8 cellular contexts compared by ENCODE assay signal in genomic region chr7:45769626-45770025, GRCh38.
DNase-seq lines count a peak whose midpoint lies in the region; ATAC-seq and TF ChIP-seq lines count a peak whose summit lies in the region.
"Not testable (repeated sequence)": the region's sequence is repeated elsewhere in the genome, so short reads cannot be mapped to it uniquely, and the experiment has no call there.

No MANE protein-coding gene starts in this region.

- TF ChIP-seq EP300 in tibial nerve (IDR thresholded peaks at IDR 0.05), result not testable (repeated sequence)

- intact Hi-C loops in lower lobe of right lung (cut with DNase I), result not testable (repeated sequence)

- not testable (repeated sequence) for H3K9me3 Mint-ChIP-seq in activated CD4-positive, alpha-beta T cell treated with anti-CD3 and anti-CD28 coated beads, Interleukin-2, amount 10 ng/mL, durations not matched to agents 7 days and 5 days; brain; progenitor cell of endocrine pancreas (ENCODE audit: low read depth)

- H3K27me3 ChIP-seq in DND-41 (ENCODE audit: insufficient read depth, low read length, poor library complexity); MG63; lower lobe of right lung (ENCODE audit: low read depth); tibial nerve: not testable (repeated sequence)

- peak overlapping the region; percentile 87 for H3K27ac ChIP-seq in DND-41 (ENCODE audit: low read length)
- peak overlapping the region; percentile 92 for H3K27ac ChIP-seq in lower lobe of right lung
- peak overlapping the region in 3 of 4 donors; percentile 76 to 96 (median 91) for H3K27ac ChIP-seq in tibial nerve

- H3K4me1 ChIP-seq in DND-41 (ENCODE audit: insufficient read depth, low read length) (peaks cover 20% of the 10 kb centered on the region), tibial nerve (peaks cover 0 to 22% (median 10%) of the 10 kb centered on the region in 4 donors)
- H3K4me1 ChIP-seq in lower lobe of right lung, result not testable (repeated sequence)

- not testable (repeated sequence) for H3K27me3 Mint-ChIP-seq in activated CD4-positive, alpha-beta T cell treated with anti-CD3 and anti-CD28 coated beads, Interleukin-2, amount 10 ng/mL, durations not matched to agents 7 days and 5 days; brain; progenitor cell of endocrine pancreas

- peaks cover 28% of the 10 kb centered on the region for H3K79me2 ChIP-seq in DND-41 (ENCODE audit: insufficient read depth, low read length)

- TF ChIP-seq POLR2A in tibial nerve (IDR thresholded peaks at IDR 0.05), result not testable (repeated sequence)

- not testable (repeated sequence) for H3K36me3 Mint-ChIP-seq in activated CD4-positive, alpha-beta T cell treated with anti-CD3 and anti-CD28 coated beads, Interleukin-2, amount 10 ng/mL, durations not matched to agents 7 days and 5 days (ENCODE audit: low read depth); brain; progenitor cell of endocrine pancreas (ENCODE audit: insufficient read depth)

- DNase-seq in DND-41; MG63; activated CD4-positive, alpha-beta T cell treated with anti-CD3 and anti-CD28 coated beads, Interleukin-2, amount 10 ng/mL, durations not matched to agents 7 days and 5 days; fibroblast of the aortic adventitia (ENCODE audit: low read depth); lower lobe of right lung; progenitor cell of endocrine pancreas (ENCODE audit: low spot score, unreplicated experiment); tibial nerve (ENCODE audit: low spot score in 2 of 2): not testable (repeated sequence)

- H3K4me3 ChIP-seq in DND-41 (ENCODE audit: low read depth in 1 of 2, low read length in 2 of 2) (peak overlapping the region; percentile 40 to 78; a peak in 3 of 4 replicates), MG63 (peak overlapping the region; percentile 90), fibroblast of the aortic adventitia (ENCODE audit: low read depth, low read length) (peak overlapping the region; percentile 80), lower lobe of right lung (peak overlapping the region; percentile 77), tibial nerve (peak overlapping the region; percentile 49 to 97 (median 74))

- H3K27ac Mint-ChIP-seq in activated CD4-positive, alpha-beta T cell treated with anti-CD3 and anti-CD28 coated beads, Interleukin-2, amount 10 ng/mL, durations not matched to agents 7 days and 5 days, result peak overlapping the region; percentile 99
- peak overlapping the region in 4 of 5 experiments; percentile 98 to 99 (median 99) for H3K27ac Mint-ChIP-seq in brain
- not testable (repeated sequence) for H3K27ac Mint-ChIP-seq in progenitor cell of endocrine pancreas

- H4K20me1 ChIP-seq in DND-41 (ENCODE audit: insufficient read depth, low read length), result not testable (repeated sequence)

- ATAC-seq in DND-41 (ENCODE audit: insufficient read depth, low read depth); lower lobe of right lung: not testable (repeated sequence)

- not testable (repeated sequence) for H3K9me3 ChIP-seq in DND-41 (ENCODE audit: insufficient read depth, low read length, severe bottlenecking); MG63; lower lobe of right lung; tibial nerve

- not testable (repeated sequence) for TF ChIP-seq CTCF in DND-41 (IDR thresholded peaks at IDR 0.05; ENCODE audit: borderline replicate concordance, extremely low read depth, low read length, poor library complexity, severe bottlenecking); brain (conservative IDR thresholded peaks at IDR 0.05); fibroblast of the aortic adventitia (IDR thresholded peaks at IDR 0.05; ENCODE audit: insufficient read depth, low read length); lower lobe of right lung (IDR thresholded peaks at IDR 0.05); progenitor cell of endocrine pancreas (IDR thresholded peaks at IDR 0.05; ENCODE audit: unreplicated experiment); tibial nerve (IDR thresholded peaks at IDR 0.05)

- WGBS in tibial nerve, 2 donors, result 95 to 96% methylated on average over 20 of the region's 20 CpGs

- H3K4me1 Mint-ChIP-seq in activated CD4-positive, alpha-beta T cell treated with anti-CD3 and anti-CD28 coated beads, Interleukin-2, amount 10 ng/mL, durations not matched to agents 7 days and 5 days, result peaks cover 13% of the 10 kb centered on the region
- H3K4me1 Mint-ChIP-seq in brain, result peaks cover 26% of the 10 kb centered on the region
- not testable (repeated sequence) for H3K4me1 Mint-ChIP-seq in progenitor cell of endocrine pancreas (ENCODE audit: low read depth)

- H3K4me2 ChIP-seq in DND-41 (ENCODE audit: insufficient read depth, low read length), result peak overlapping the region; percentile 80

- not testable (repeated sequence) for H3K36me3 ChIP-seq in DND-41 (ENCODE audit: insufficient read depth, low read length); MG63; lower lobe of right lung; tibial nerve

- peak overlapping the region; percentile 77 for H3K9ac ChIP-seq in DND-41 (ENCODE audit: low read depth, low read length)

- H2AFZ ChIP-seq in DND-41 (ENCODE audit: low read depth, low read length), result peak overlapping the region; percentile 97

- CTCF ChIA-PET in activated CD4-positive, alpha-beta T cell treated with anti-CD3 and anti-CD28 coated beads, Interleukin-2, amount 10 ng/mL, durations not matched to agents 7 days and 5 days (lab: Charles Lee), result not testable (repeated sequence)

- POLR2A ChIA-PET in activated CD4-positive, alpha-beta T cell treated with anti-CD3 and anti-CD28 coated beads, Interleukin-2, amount 10 ng/mL, durations not matched to agents 7 days and 5 days (lab: Charles Lee), result not testable (repeated sequence)

- peak overlapping the region; percentile 91 for H3K4me3 Mint-ChIP-seq in activated CD4-positive, alpha-beta T cell treated with anti-CD3 and anti-CD28 coated beads, Interleukin-2, amount 10 ng/mL, durations not matched to agents 7 days and 5 days
- H3K4me3 Mint-ChIP-seq in brain, result peak overlapping the region; percentile 93 to 96 (median 95)
- H3K4me3 Mint-ChIP-seq in progenitor cell of endocrine pancreas (ENCODE audit: low read depth), result peak overlapping the region; percentile 91
